In genomic region chrX:48648299-48648698, GRCh38 we compare ENCODE assay signal across 8 cellular contexts. TPM values are rescaled to one million over a fixed set of nuclear protein-coding genes. Genes with fewer than 3 reads are reported as not detected.
DNase-seq lines count a peak whose midpoint lies in the region; ATAC-seq lines count a peak whose summit lies in the region.

No MANE protein-coding gene starts in this region.

- DNase-seq in DMS53 treated with DMSO at 0.1 percent for 48 hours (lab: John Stamatoyannopoulos, UW; ENCODE audit: unreplicated experiment): peak; percentile 17
- DNase-seq in LHCN-M2 (ENCODE audit: low read depth): peak; percentile 94
- peak; percentile 4 for DNase-seq in T follicular helper cell (ENCODE audit: low read depth)
- peak; percentile 91 for DNase-seq in cerebellar cortex (ENCODE audit: low spot score)
- peak; percentile 44 for DNase-seq in kidney tubule cell (ENCODE audit: low spot score)
- peak; percentile 24 for DNase-seq in stimulated activated CD8-positive, alpha-beta memory T cell treated with anti-CD3 and anti-CD28 coated beads, Interleukin-4, amount 100 ng/mL, for 48 hours

- no peak for ATAC-seq in GM18519 (IDR thresholded peaks at IDR 0.05; ENCODE audit: low FRiP score, unreplicated experiment)
- ATAC-seq in HG03354 (IDR thresholded peaks at IDR 0.05; ENCODE audit: poor library complexity, severe bottlenecking, unreplicated experiment): no peak

RNA-seq across cellular contexts. Expression of gene WAS, which starts 35.3 kb away (rescaled TPM):
- not detected in 2 replicates for total RNA-seq in LHCN-M2 (2014; rRNA removed)
- 0.15 TPM for polyA plus RNA-seq in LHCN-M2 (2012)

RNA-seq across cellular contexts. Expression of gene SUV39H1, which starts 48.2 kb away (rescaled TPM):
- total RNA-seq in LHCN-M2 (2014; rRNA removed): 13.0 and 14.8 TPM in 2 replicates
- 9.5 TPM for polyA plus RNA-seq in LHCN-M2 (2012)

RNA-seq across cellular contexts. Expression of gene WDR13, which starts 51.0 kb away (rescaled TPM):
- total RNA-seq in LHCN-M2 (2014; rRNA removed): 131 and 133 TPM in 2 replicates
- 161 TPM for polyA plus RNA-seq in LHCN-M2 (2012)

Comparison
In these comparisons a context has a peak if more than half of its experiments do, and no peak if none do; other contexts are left out.
1. DNase-seq: peak in every context shown above with its lines; median percentile 94 in LHCN-M2; 91 in cerebellar cortex; 44 in kidney tubule cell; 24 in stimulated activated CD8-positive, alpha-beta memory T cell treated with anti-CD3 and anti-CD28 coated beads, Interleukin-4, amount 100 ng/mL, for 48 hours; 17 in DMS53 treated with DMSO at 0.1 percent for 48 hours; 4 in T follicular helper cell.